ENCODE assay signal across 1 cellular context in the genomic region with DNA sequence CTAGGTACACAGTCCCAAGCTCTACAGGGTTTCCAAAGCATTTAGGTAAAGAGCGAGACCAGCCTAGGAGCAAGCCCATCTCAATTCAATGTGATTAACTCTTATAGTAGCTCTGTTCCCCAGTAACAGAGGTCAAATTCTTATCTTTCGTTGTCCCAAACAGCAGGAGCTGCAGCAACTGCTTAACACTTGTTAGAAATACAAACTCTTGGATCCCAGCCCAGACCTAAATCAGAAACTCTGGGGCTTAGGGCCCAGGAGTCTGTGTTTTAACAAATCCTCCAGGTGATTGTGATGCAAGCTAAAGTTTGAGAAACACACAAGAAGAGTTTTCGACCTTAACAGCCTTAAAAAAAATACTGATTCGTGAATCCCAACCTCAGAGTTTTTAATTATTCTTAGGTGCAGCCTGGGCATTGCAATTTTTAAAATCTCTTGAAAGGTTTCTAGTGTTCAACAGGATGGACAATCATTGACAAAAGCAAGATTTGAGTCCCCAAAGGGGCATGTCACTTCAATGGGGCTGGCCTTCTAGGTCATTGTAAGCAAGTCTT.
TF ChIP-seq lines count a peak whose summit lies in the region.

No MANE protein-coding gene starts in this region.

TF ChIP-seq in HCT116, 20 proteins besides CTCF, POLR2A, EP300 and RAD21:
- TF ChIP-seq EZH2 (IDR thresholded peaks at IDR 0.05) (no peak), TCF7L2 (IDR thresholded peaks at IDR 0.05; ENCODE audit: borderline replicate concordance, extremely low read depth, insufficient read depth, insufficient read length) (no peak), EZH2phosphoT487 (IDR thresholded peaks at IDR 0.05; ENCODE audit: borderline replicate concordance) (no peak), SRF (IDR thresholded peaks at IDR 0.05; ENCODE audit: low read depth) (no peak), CBX3 (IDR thresholded peaks at IDR 0.05; ENCODE audit: low read depth) (no peak), ELF1 (IDR thresholded peaks at IDR 0.05; ENCODE audit: borderline replicate concordance, low read depth) (no peak), CEBPB (IDR thresholded peaks at IDR 0.05; ENCODE audit: low read depth) (no peak), POLR2AphosphoS5 (IDR thresholded peaks at IDR 0.05; ENCODE audit: low read depth, low read length) (no peak), YY1 (IDR thresholded peaks at IDR 0.05; ENCODE audit: extremely low read depth, insufficient replicate concordance, low read depth, low read length) (no peak), MAX (IDR thresholded peaks at IDR 0.05) (no peak), SIN3A (IDR thresholded peaks at IDR 0.05; ENCODE audit: low read depth) (no peak), ZFX (IDR thresholded peaks at IDR 0.05) (no peak), JUND (IDR thresholded peaks at IDR 0.05) (no peak), FOSL1 (IDR thresholded peaks at IDR 0.05; ENCODE audit: low read depth) (no peak), REST (IDR thresholded peaks at IDR 0.05; ENCODE audit: low read depth) (no peak)
- TF ChIP-seq, protein P1, sequence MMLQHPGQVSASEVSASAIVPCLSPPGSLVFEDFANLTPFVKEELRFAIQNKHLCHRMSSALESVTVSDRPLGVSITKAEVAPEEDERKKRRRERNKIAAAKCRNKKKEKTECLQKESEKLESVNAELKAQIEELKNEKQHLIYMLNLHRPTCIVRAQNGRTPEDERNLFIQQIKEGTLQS (IDR thresholded peaks at IDR 0.05) = no peak
